ENCODE assay signal across 23 cellular contexts in the genomic region with DNA sequence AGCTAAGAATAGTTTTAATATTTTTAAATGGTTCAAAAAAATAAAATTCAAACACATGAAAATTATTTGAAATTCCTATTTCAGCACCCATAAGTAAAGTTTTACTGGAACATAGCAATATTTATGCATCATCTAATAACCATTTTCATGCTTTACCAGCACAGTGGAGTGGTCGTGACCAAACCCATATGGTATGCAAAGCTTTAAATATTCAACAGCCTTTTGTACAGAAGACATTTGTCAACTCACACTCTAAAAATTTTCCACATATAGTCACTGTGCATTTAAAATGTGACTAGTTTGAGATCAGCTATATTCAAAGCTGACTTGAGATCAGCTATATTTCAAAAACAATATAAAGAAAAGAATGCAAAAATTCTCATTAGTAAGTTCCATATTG. TPM values are rescaled to one million over a fixed set of nuclear protein-coding genes. Genes with fewer than 3 reads are reported as not detected.
DNase-seq lines count a peak whose midpoint lies in the region; ATAC-seq, FAIRE-seq and TF ChIP-seq lines count a peak whose summit lies in the region.
"Had no signal": no experiment of that assay in that cellular context is flagged by ENCODE, and none has a peak within 500 bp of the region (broad histone marks: within the 10 kb centered on the region; RNA-seq: fewer than 3 reads in every experiment).

No MANE protein-coding gene starts in this region.

- H3K4me3 Mint-ChIP-seq in chondrocyte (ENCODE audit: unreplicated experiment): no peak overlapping the region
- no peak overlapping the region for H3K4me3 Mint-ChIP-seq in mesothelial cell of epicardium
- H3K4me3 Mint-ChIP-seq: activated CD4-positive, alpha-beta T cell treated with anti-CD3 and anti-CD28 coated beads, Interleukin-2, amount 10 ng/mL, durations not matched to agents 7 days and 5 days; activated naive CD8-positive, alpha-beta T cell treated with anti-CD3 and anti-CD28 coated beads for 36 hours had no signal

- no peak overlapping the region for H3K9ac ChIP-seq in kidney (ENCODE audit: low read length in 2 of 2)

- peaks cover 0 to 2% of the 10 kb centered on the region in 2 donors for H3K4me1 ChIP-seq in kidney (ENCODE audit: control insufficient read depth in 1 of 2, insufficient read depth in 1 of 2, low read depth in 1 of 2, low read length in 2 of 2)

- H3K9me3 Mint-ChIP-seq in chondrocyte (ENCODE audit: low read depth): no peaks in the 10 kb centered on the region
- no peaks in the 10 kb centered on the region for H3K9me3 Mint-ChIP-seq in mesothelial cell of epicardium
- H3K9me3 Mint-ChIP-seq: activated CD4-positive, alpha-beta T cell treated with anti-CD3 and anti-CD28 coated beads, Interleukin-2, amount 10 ng/mL, durations not matched to agents 7 days and 5 days; activated naive CD8-positive, alpha-beta T cell treated with anti-CD3 and anti-CD28 coated beads for 36 hours had no signal

- peak overlapping the region; percentile 68 for H3K27ac Mint-ChIP-seq in chondrocyte (ENCODE audit: unreplicated experiment)
- peak overlapping the region; percentile 60 for H3K27ac Mint-ChIP-seq in mesothelial cell of epicardium
- H3K27ac Mint-ChIP-seq: activated CD4-positive, alpha-beta T cell treated with anti-CD3 and anti-CD28 coated beads, Interleukin-2, amount 10 ng/mL, durations not matched to agents 7 days and 5 days; activated naive CD8-positive, alpha-beta T cell treated with anti-CD3 and anti-CD28 coated beads for 36 hours had no signal

- peak; percentile 39 for DNase-seq in AG10803 (ENCODE audit: low read depth)
- DNase-seq in NCI-H226: peak; percentile 7
- DNase-seq in chondrocyte (ENCODE audit: low spot score): no peak
- no peak for DNase-seq in mesothelial cell of epicardium (ENCODE audit: low spot score in 2 of 2, unreplicated experiment in 2 of 2)
- no peak for DNase-seq in urothelium cell line (ENCODE audit: low spot score)
- DNase-seq in kidney: no peak
- DNase-seq: activated CD4-positive, alpha-beta T cell treated with anti-CD3 and anti-CD28 coated beads, Interleukin-2, amount 10 ng/mL, durations not matched to agents 7 days and 5 days; activated naive CD8-positive, alpha-beta T cell treated with anti-CD3 and anti-CD28 coated beads for 36 hours; activated T-cell treated with anti-CD3 and anti-CD28 coated beads for 4 hours; AML-193; heart right ventricle; kidney glomerular epithelial cell; midbrain; MM.1S; NCI-H2029; NCI-H524; OCI-M1; right cardiac atrium; stimulated activated CD4-positive, alpha-beta T cell treated with anti-CD3 and anti-CD28 coated beads, Interleukin-2, amount 100 ng/mL, for 24 hours had no signal

- H3K4me3 ChIP-seq in AG10803 (ENCODE audit: low read length) (no peak overlapping the region), kidney (ENCODE audit: low read length in 2 of 2) (no peak overlapping the region)
- H3K4me3 ChIP-seq: heart right ventricle had no signal

- H3K36me3 Mint-ChIP-seq in chondrocyte (ENCODE audit: low read depth) (peaks cover 18% of the 10 kb centered on the region), mesothelial cell of epicardium (peaks cover 27% of the 10 kb centered on the region)

- intact Hi-C loops in kidney (cut with DNase I): no loop called here

- H3K27me3 Mint-ChIP-seq in chondrocyte (ENCODE audit: low read depth) (no peaks in the 10 kb centered on the region), mesothelial cell of epicardium (ENCODE audit: low read depth) (no peaks in the 10 kb centered on the region)
- H3K27me3 Mint-ChIP-seq: activated CD4-positive, alpha-beta T cell treated with anti-CD3 and anti-CD28 coated beads, Interleukin-2, amount 10 ng/mL, durations not matched to agents 7 days and 5 days; activated naive CD8-positive, alpha-beta T cell treated with anti-CD3 and anti-CD28 coated beads for 36 hours had no signal

- no peak for TF ChIP-seq CTCF in AG10803 (conservative IDR thresholded peaks at IDR 0.05; ENCODE audit: low read length)
- TF ChIP-seq CTCF in chondrocyte (IDR thresholded peaks at IDR 0.05): no peak
- no peak for TF ChIP-seq CTCF in mesothelial cell of epicardium (IDR thresholded peaks at IDR 0.05; ENCODE audit: unreplicated experiment)
- no peak for TF ChIP-seq CTCF in kidney (IDR thresholded peaks at IDR 0.05; ENCODE audit: borderline replicate concordance, extremely low read depth, insufficient read depth)

- H3K36me3 ChIP-seq in kidney (ENCODE audit: control insufficient read depth in 1 of 2, insufficient read depth in 2 of 2, low read length in 2 of 2): peaks cover 4 to 6% of the 10 kb centered on the region in 2 donors

- FAIRE-seq in urothelium cell line (lab: Jason Lieb, UNC) (no peak), kidney (lab: Jason Lieb, UNC) (no peak)
- FAIRE-seq: G401.6, GM12891 had no signal

- ATAC-seq in HG03025 (IDR thresholded peaks at IDR 0.05; ENCODE audit: low FRiP score, unreplicated experiment): no peak
- ATAC-seq in HG03565 (IDR thresholded peaks at IDR 0.05; ENCODE audit: unreplicated experiment): no peak
- ATAC-seq: heart right ventricle, right cardiac atrium had no signal

- H3K27ac ChIP-seq in kidney (ENCODE audit: low read depth in 2 of 2, low read length in 2 of 2): no peak overlapping the region
- H3K27ac ChIP-seq: heart right ventricle had no signal

- H3K4me1 Mint-ChIP-seq in chondrocyte (ENCODE audit: low read depth) (peaks cover 41% of the 10 kb centered on the region), mesothelial cell of epicardium (peaks cover 23% of the 10 kb centered on the region)

- H3K9me3 ChIP-seq in kidney (ENCODE audit: control insufficient read depth in 1 of 2, low read length in 2 of 2): no peaks in the 10 kb centered on the region
- H3K9me3 ChIP-seq: heart right ventricle had no signal

RNA-seq across cellular contexts. Expression of gene PUM2, which starts 46.2 kb away (rescaled TPM):
- total RNA-seq in chondrocyte: 67.7 to 73.1 TPM (median 70.0 TPM) in 3 replicates
- total RNA-seq in mesothelial cell of epicardium: 113 to 122 TPM (median 120 TPM) in 3 replicates
- total RNA-seq in kidney: 94.3 TPM
- 22.0 TPM for polyA plus RNA-seq in kidney (ENCODE audit: insufficient read depth, low read depth, low replicate concordance)

Comparison
In these comparisons a context has a peak if more than half of its experiments do, and no peak if none do; other contexts are left out.
1. DNase-seq: peak in AG10803 (single experiment) and NCI-H226 (single experiment); none in chondrocyte (single experiment), mesothelial cell of epicardium (0 of 2), urothelium cell line (single experiment) and kidney (single experiment).